Comparison of ENCODE assay signal across 1 cellular context in the genomic region with DNA sequence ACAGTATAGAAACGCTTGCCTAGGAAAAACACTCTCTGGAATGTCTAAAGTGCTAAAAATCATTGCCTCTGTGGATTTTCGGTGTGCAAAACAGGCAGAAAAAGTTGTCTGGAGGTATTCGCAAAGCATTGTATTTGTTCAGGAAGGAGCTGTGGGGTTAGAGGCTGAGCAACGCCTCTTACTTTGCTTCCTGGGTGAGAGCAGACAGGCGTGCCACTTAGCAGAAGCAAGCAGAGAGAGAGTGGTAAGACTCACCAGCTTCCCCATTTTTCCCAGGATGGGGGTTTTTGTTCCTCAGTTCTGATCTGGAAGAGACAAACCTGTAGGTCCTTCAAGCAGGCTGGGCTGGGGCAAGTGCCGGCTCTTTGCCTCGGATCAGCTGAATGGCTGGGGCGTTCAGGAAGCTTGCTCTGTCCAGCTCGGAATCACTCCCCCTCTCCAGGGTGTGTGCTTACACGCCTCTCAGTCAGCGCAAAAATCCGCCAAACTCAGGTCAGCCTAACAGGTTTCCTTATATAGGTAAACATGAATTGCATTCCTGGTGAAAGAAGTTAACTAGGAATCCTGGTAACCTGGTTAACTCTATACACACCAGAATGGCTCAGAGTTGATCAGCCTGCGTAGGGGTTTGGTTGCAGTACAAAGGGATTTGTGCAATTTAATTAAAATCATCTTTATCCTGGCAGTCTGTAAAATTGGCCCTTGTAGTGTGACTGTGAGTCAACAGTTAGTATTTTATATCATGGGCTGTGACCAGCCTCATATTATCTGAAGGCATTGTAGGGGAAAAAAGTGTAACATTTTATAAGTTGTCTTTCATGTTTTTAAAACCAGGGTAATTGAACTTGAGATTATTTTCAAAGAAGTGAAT.
TF ChIP-seq lines count a peak whose summit lies in the region.

No MANE protein-coding gene starts in this region.

TF ChIP-seq in GM23338, 12 proteins besides CTCF, POLR2A, EP300 and RAD21 (continued from another document):
- TF ChIP-seq, protein P1, sequence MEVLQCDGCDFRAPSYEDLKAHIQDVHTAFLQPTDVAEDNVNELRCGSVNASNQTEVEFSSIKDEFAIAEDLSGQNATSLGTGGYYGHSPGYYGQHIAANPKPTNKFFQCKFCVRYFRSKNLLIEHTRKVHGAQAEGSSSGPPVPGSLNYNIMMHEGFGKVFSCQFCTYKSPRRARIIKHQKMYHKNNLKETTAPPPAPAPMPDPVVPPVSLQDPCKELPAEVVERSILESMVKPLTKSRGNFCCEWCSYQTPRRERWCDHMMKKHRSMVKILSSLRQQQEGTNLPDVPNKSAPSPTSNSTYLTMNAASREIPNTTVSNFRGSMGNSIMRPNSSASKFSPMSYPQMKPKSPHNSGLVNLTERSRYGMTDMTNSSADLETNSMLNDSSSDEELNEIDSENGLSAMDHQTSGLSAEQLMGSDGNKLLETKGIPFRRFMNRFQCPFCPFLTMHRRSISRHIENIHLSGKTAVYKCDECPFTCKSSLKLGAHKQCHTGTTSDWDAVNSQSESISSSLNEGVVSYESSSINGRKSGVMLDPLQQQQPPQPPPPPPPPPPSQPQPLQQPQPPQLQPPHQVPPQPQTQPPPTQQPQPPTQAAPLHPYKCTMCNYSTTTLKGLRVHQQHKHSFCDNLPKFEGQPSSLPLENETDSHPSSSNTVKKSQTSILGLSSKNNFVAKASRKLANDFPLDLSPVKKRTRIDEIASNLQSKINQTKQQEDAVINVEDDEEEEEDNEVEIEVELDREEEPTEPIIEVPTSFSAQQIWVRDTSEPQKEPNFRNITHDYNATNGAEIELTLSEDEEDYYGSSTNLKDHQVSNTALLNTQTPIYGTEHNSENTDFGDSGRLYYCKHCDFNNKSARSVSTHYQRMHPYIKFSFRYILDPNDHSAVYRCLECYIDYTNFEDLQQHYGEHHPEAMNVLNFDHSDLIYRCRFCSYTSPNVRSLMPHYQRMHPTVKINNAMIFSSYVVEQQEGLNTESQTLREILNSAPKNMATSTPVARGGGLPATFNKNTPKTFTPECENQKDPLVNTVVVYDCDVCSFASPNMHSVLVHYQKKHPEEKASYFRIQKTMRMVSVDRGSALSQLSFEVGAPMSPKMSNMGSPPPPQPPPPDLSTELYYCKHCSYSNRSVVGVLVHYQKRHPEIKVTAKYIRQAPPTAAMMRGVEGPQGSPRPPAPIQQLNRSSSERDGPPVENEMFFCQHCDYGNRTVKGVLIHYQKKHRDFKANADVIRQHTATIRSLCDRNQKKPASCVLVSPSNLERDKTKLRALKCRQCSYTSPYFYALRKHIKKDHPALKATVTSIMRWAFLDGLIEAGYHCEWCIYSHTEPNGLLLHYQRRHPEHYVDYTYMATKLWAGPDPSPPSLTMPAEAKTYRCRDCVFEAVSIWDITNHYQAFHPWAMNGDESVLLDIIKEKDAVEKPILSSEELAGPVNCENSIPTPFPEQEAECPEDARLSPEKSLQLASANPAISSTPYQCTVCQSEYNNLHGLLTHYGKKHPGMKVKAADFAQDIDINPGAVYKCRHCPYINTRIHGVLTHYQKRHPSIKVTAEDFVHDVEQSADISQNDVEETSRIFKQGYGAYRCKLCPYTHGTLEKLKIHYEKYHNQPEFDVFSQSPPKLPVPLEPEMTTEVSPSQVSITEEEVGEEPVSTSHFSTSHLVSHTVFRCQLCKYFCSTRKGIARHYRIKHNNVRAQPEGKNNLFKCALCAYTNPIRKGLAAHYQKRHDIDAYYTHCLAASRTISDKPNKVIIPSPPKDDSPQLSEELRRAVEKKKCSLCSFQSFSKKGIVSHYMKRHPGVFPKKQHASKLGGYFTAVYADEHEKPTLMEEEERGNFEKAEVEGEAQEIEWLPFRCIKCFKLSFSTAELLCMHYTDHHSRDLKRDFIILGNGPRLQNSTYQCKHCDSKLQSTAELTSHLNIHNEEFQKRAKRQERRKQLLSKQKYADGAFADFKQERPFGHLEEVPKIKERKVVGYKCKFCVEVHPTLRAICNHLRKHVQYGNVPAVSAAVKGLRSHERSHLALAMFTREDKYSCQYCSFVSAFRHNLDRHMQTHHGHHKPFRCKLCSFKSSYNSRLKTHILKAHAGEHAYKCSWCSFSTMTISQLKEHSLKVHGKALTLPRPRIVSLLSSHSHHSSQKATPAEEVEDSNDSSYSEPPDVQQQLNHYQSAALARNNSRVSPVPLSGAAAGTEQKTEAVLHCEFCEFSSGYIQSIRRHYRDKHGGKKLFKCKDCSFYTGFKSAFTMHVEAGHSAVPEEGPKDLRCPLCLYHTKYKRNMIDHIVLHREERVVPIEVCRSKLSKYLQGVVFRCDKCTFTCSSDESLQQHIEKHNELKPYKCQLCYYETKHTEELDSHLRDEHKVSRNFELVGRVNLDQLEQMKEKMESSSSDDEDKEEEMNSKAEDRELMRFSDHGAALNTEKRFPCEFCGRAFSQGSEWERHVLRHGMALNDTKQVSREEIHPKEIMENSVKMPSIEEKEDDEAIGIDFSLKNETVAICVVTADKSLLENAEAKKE (CRISPR knock-in tag; IDR thresholded peaks at IDR 0.05): no peak
- TF ChIP-seq CREB1 (CRISPR knock-in tag; IDR thresholded peaks at IDR 0.05; ENCODE audit: low read depth): no peak
- TF ChIP-seq, protein P2, sequence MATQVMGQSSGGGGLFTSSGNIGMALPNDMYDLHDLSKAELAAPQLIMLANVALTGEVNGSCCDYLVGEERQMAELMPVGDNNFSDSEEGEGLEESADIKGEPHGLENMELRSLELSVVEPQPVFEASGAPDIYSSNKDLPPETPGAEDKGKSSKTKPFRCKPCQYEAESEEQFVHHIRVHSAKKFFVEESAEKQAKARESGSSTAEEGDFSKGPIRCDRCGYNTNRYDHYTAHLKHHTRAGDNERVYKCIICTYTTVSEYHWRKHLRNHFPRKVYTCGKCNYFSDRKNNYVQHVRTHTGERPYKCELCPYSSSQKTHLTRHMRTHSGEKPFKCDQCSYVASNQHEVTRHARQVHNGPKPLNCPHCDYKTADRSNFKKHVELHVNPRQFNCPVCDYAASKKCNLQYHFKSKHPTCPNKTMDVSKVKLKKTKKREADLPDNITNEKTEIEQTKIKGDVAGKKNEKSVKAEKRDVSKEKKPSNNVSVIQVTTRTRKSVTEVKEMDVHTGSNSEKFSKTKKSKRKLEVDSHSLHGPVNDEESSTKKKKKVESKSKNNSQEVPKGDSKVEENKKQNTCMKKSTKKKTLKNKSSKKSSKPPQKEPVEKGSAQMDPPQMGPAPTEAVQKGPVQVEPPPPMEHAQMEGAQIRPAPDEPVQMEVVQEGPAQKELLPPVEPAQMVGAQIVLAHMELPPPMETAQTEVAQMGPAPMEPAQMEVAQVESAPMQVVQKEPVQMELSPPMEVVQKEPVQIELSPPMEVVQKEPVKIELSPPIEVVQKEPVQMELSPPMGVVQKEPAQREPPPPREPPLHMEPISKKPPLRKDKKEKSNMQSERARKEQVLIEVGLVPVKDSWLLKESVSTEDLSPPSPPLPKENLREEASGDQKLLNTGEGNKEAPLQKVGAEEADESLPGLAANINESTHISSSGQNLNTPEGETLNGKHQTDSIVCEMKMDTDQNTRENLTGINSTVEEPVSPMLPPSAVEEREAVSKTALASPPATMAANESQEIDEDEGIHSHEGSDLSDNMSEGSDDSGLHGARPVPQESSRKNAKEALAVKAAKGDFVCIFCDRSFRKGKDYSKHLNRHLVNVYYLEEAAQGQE (IDR thresholded peaks at IDR 0.05; ENCODE audit: unreplicated experiment): no peak
- no peak for TF ChIP-seq ZNF331 (CRISPR knock-in tag; IDR thresholded peaks at IDR 0.05; ENCODE audit: low read depth)
- no peak for TF ChIP-seq EZH2phosphoT487 (IDR thresholded peaks at IDR 0.05; ENCODE audit: unreplicated experiment)
- TF ChIP-seq POLR2AphosphoS5 (IDR thresholded peaks at IDR 0.05; ENCODE audit: low read depth): no peak
- TF ChIP-seq ZNF114 (CRISPR knock-in tag; IDR thresholded peaks at IDR 0.05): no peak
- TF ChIP-seq EZH2 (IDR thresholded peaks at IDR 0.05; ENCODE audit: low read depth, unreplicated experiment): no peak
TF ChIP-seq in GM23338: peak in this region for 0.
